14 cellular contexts compared by ENCODE assay signal in genomic region chr7:21980921-21981320, GRCh38.
"Had no signal": no experiment of that assay in that cellular context is flagged by ENCODE, and none has a peak within 500 bp of the region (broad histone marks: within the 10 kb centered on the region; RNA-seq: fewer than 3 reads in every experiment).

No MANE protein-coding gene starts in this region.

- DNase-seq: colonic mucosa; dermis blood vessel endothelial cell; endodermal cell; gastrocnemius medialis; glutamatergic neuron; immature natural killer cell; naive thymus-derived CD4-positive, alpha-beta T cell; posterior cingulate gyrus; small intestine; stimulated activated CD4-positive, alpha-beta T cell treated with anti-CD3 and anti-CD28 coated beads, Interleukin-12 subunit alpha, Interleukin-12 subunit beta, amount 100 ng/mL, for 4 hours; stimulated activated naive CD4-positive, alpha-beta T cell; stomach had no signal

- H3K36me3 ChIP-seq: colonic mucosa, gastrocnemius medialis, stomach had no signal

- H3K36me3 Mint-ChIP-seq: immature natural killer cell; naive thymus-derived CD4-positive, alpha-beta T cell; type B pancreatic cell had no signal

- ATAC-seq: gastrocnemius medialis; naive thymus-derived CD4-positive, alpha-beta T cell had no signal

- H3K4me3 Mint-ChIP-seq: endodermal cell; immature natural killer cell; naive thymus-derived CD4-positive, alpha-beta T cell; neural crest cell; type B pancreatic cell had no signal

- H3K27ac Mint-ChIP-seq: endodermal cell, immature natural killer cell, type B pancreatic cell had no signal

- H3K4me1 Mint-ChIP-seq: immature natural killer cell, neural crest cell had no signal

- H3K27ac ChIP-seq: colonic mucosa, gastrocnemius medialis, stomach had no signal

- H3K4me3 ChIP-seq: colonic mucosa, gastrocnemius medialis, stomach had no signal

- H3K27me3 ChIP-seq: colonic mucosa, gastrocnemius medialis, stomach had no signal

- H3K4me1 ChIP-seq: colonic mucosa, gastrocnemius medialis had no signal

- H3K9me3 Mint-ChIP-seq: endodermal cell; immature natural killer cell; naive thymus-derived CD4-positive, alpha-beta T cell; neural crest cell; type B pancreatic cell had no signal

- H3K9me3 ChIP-seq: colonic mucosa, gastrocnemius medialis, stomach had no signal
